Comparison of ENCODE assay signal across 11 cellular contexts in genomic region chr17:19347323-19348080, GRCh38. TPM values are rescaled to one million over a fixed set of nuclear protein-coding genes. Genes with fewer than 3 reads are reported as not detected.
DNase-seq lines count a peak whose midpoint lies in the region; ATAC-seq and TF ChIP-seq lines count a peak whose summit lies in the region.
"Had no signal": no experiment of that assay in that cellular context is flagged by ENCODE, and none has a peak within 500 bp of the region (broad histone marks: within the 10 kb centered on the region; RNA-seq: fewer than 3 reads in every experiment).

No MANE protein-coding gene starts in this region.

- no peaks in the 10 kb centered on the region for H3K9me2 ChIP-seq in OCI-LY7 (ENCODE audit: insufficient read depth, low read length)

- no peaks in the 10 kb centered on the region for H3K9me3 ChIP-seq in OCI-LY7 (ENCODE audit: low read length)
- no peaks in the 10 kb centered on the region for H3K9me3 ChIP-seq in breast epithelium
- no peaks in the 10 kb centered on the region for H3K9me3 ChIP-seq in muscle layer of duodenum (ENCODE audit: control insufficient read depth in 1 of 2, low read length in 2 of 2)
- H3K9me3 ChIP-seq in testis, result no peaks in the 10 kb centered on the region

- no peaks in the 10 kb centered on the region for H3K27me3 ChIP-seq in breast epithelium
- H3K27me3 ChIP-seq in muscle layer of duodenum (ENCODE audit: low read depth, low read length), result no peaks in the 10 kb centered on the region
- H3K27me3 ChIP-seq in testis, result no peaks in the 10 kb centered on the region

- peak overlapping the region; percentile 49 for H3K4me2 ChIP-seq in OCI-LY7 (ENCODE audit: low read length)

- BruUV-seq in OCI-LY7 (replicated peaks; lab: Mats Ljungman, UMichigan), result no TSS peak

- H3K36me3 ChIP-seq in OCI-LY7 (ENCODE audit: insufficient read depth, low read length) (no peaks in the 10 kb centered on the region), breast epithelium (no peaks in the 10 kb centered on the region), muscle layer of duodenum (ENCODE audit: control insufficient read depth in 1 of 2, insufficient read depth in 2 of 2, low read length in 2 of 2) (no peaks in the 10 kb centered on the region), testis (ENCODE audit: low read depth, missing control alignments) (no peaks in the 10 kb centered on the region)

- no peak overlapping the region for H2AFZ ChIP-seq in OCI-LY7 (ENCODE audit: low read length)

- intact Hi-C loops in OCI-LY7 (cut with micrococcal nuclease; ENCODE audit: unreplicated experiment) (no loop called here), breast epithelium (cut with DNase I; ENCODE audit: low total_unique reads) (no loop called here), testis (cut with DNase I; ENCODE audit: low total_unique reads) (no loop called here)

- TF ChIP-seq CTCF in OCI-LY7 (conservative IDR thresholded peaks at IDR 0.05; ENCODE audit: low read length), result no peak
- TF ChIP-seq CTCF in breast epithelium (IDR thresholded peaks at IDR 0.05), result no peak
- TF ChIP-seq CTCF in testis (IDR thresholded peaks at IDR 0.05), result no peak

- ATAC-seq in GM21619 (IDR thresholded peaks at IDR 0.05; ENCODE audit: unreplicated experiment), result no peak
- ATAC-seq: stimulated activated naive CD8-positive, alpha-beta T cell treated with anti-CD3 and anti-CD28 coated beads, Interleukin-15, amount 100 ng/mL, for 72 hours had no signal

- POLR2A ChIA-PET in OCI-LY7 (lab: Charles Lee), result no interaction called here

- CTCF ChIA-PET in OCI-LY7 (lab: Charles Lee; ENCODE audit: unreplicated experiment), result no interaction called here

- TF ChIP-seq POLR2A in breast epithelium (IDR thresholded peaks at IDR 0.05), result no peak
- no peak for TF ChIP-seq POLR2A in testis (IDR thresholded peaks at IDR 0.05)

- H3K4me3 ChIP-seq in OCI-LY7 (ENCODE audit: low read depth, low read length, poor library complexity, severe bottlenecking) (no peak overlapping the region), breast epithelium (no peak overlapping the region), muscle layer of duodenum (ENCODE audit: low read depth in 1 of 2, low read length in 2 of 2) (no peak overlapping the region), testis (no peak overlapping the region)

- H3K4me1 ChIP-seq in OCI-LY7 (ENCODE audit: insufficient read depth, low read length, poor library complexity, severe bottlenecking) (peaks cover 13% of the 10 kb centered on the region), breast epithelium (peaks cover 0 to 11% of the 10 kb centered on the region in 2 donors), muscle layer of duodenum (ENCODE audit: control insufficient read depth in 1 of 2, insufficient read depth in 2 of 2, low read length in 2 of 2) (peaks cover 0 to 26% of the 10 kb centered on the region in 2 donors), testis (peaks cover 18% of the 10 kb centered on the region)

- no peaks in the 10 kb centered on the region for H4K20me1 ChIP-seq in OCI-LY7 (ENCODE audit: insufficient read depth, low read length)

- DNase-seq in OCI-LY7 (ENCODE audit: low spot score) (peak; percentile 46), breast epithelium (ENCODE audit: low spot score in 2 of 2) (peak in 1 of 2 donors; percentile 28), testis (no peak), dedifferentiated amniotic fluid mesenchymal stem cell (ENCODE audit: extremely low spot score) (no peak)
- no peak for DNase-seq in activated CD4-positive, alpha-beta T cell treated with anti-CD3 and anti-CD28 coated beads, Interleukin-2, amount 50 U/mL, for 4 hours
- DNase-seq: activated naive CD4-positive, alpha-beta T cell treated with anti-CD3 and anti-CD28 coated beads for 36 hours; effector CD8-positive, alpha-beta T cell; stimulated activated naive CD8-positive, alpha-beta T cell treated with anti-CD3 and anti-CD28 coated beads, Interleukin-15, amount 100 ng/mL, for 72 hours had no signal

- H3K27ac ChIP-seq in OCI-LY7 (ENCODE audit: low read depth, low read length, poor library complexity, severe bottlenecking) (peak overlapping the region; percentile 31), breast epithelium (peak overlapping the region; percentile 75 to 93), muscle layer of duodenum (ENCODE audit: low read length) (peak overlapping the region; percentile 63), testis (peak overlapping the region; percentile 68 to 86)
- H3K27ac ChIP-seq: VCaP had no signal

- H3K79me2 ChIP-seq in OCI-LY7 (ENCODE audit: insufficient read depth, low read depth, low read length), result no peaks in the 10 kb centered on the region

- 81 to 85% methylated on average over 4 to 13 of the region's 13 CpGs for WGBS in testis, 2 donors

RNA-seq across cellular contexts. Expression of gene B9D1, which starts 15.0 kb away (rescaled TPM):
- 35.8 and 38.1 TPM in 2 replicates for total RNA-seq in OCI-LY7 (2014; rRNA removed; shearing (Covaris generic))
- total RNA-seq in OCI-LY7 (2022) (21.1 and 24.1 TPM in 2 replicates), breast epithelium (10 to 100 TPM; 14.4 to 29.2 (median 28.4) TPM), testis (10 to 100 TPM; 42.1 to 59.9 TPM)
- polyA plus RNA-seq in testis (ENCODE audit: insufficient read depth, low read depth, low replicate concordance), result 132 TPM

RNA-seq across cellular contexts. Expression of gene MAPK7, which starts 30.8 kb away (rescaled TPM):
- total RNA-seq in OCI-LY7 (2014; rRNA removed; shearing (Covaris generic)), result 8.1 and 8.2 TPM in 2 replicates
- total RNA-seq in OCI-LY7 (2022) (16.5 and 19.3 TPM in 2 replicates), breast epithelium (10 to 100 TPM; 21.4 to 39.0 (median 22.7) TPM), testis (10 to 100 TPM; 49.7 to 65.4 TPM)
- polyA plus RNA-seq in testis (ENCODE audit: insufficient read depth, low read depth, low replicate concordance), result 54.1 TPM

RNA-seq across cellular contexts. Expression of gene MFAP4, which starts 39.5 kb away (rescaled TPM):
- total RNA-seq in OCI-LY7 (2014; rRNA removed; shearing (Covaris generic)), result not detected in 2 replicates
- 0.31 and 0.65 TPM in 2 replicates for total RNA-seq in OCI-LY7 (2022)
- 100 to 1,000 TPM in 2 of 3 donors, 10 to 100 TPM in 1; 45.5 to 186 (median 116) TPM for total RNA-seq in breast epithelium
- 10 to 100 TPM; 24.0 to 55.7 TPM for total RNA-seq in testis
- polyA plus RNA-seq in testis (ENCODE audit: insufficient read depth, low read depth, low replicate concordance), result 108 TPM
- total RNA-seq: activated naive CD4-positive, alpha-beta T cell treated with anti-CD3 and anti-CD28 coated beads for 36 hours had no signal

Comparison
In these comparisons a context has a peak if more than half of its experiments do, and no peak if none do; other contexts are left out.
1. H3K27ac ChIP-seq: peak in every context shown above with its lines; median percentile 84 in breast epithelium; 77 in testis; 63 in muscle layer of duodenum; 31 in OCI-LY7.
2. RNA of gene MFAP4, which starts 39.5 kb away (total RNA-seq): 45.5 to 186 TPM in breast epithelium and 24.0 to 55.7 TPM in testis; 0.31 to 0.65 TPM in OCI-LY7; every median in the first group is over 10 times any median in the second.